ENCODE assay signal across 13 cellular contexts in genomic region chr1:75341537-75341936, GRCh38.
DNase-seq lines count a peak whose midpoint lies in the region; ATAC-seq and TF ChIP-seq lines count a peak whose summit lies in the region.
"Had no signal": no experiment of that assay in that cellular context is flagged by ENCODE, and none has a peak within 500 bp of the region (broad histone marks: within the 10 kb centered on the region; RNA-seq: fewer than 3 reads in every experiment).

No MANE protein-coding gene starts in this region.

- ATAC-seq in GM18505 (IDR thresholded peaks at IDR 0.05; ENCODE audit: unreplicated experiment) (peak; percentile 63), GM21367 (IDR thresholded peaks at IDR 0.05; ENCODE audit: unreplicated experiment) (peak; percentile 48), HG02943 (IDR thresholded peaks at IDR 0.05; ENCODE audit: low read depth, unreplicated experiment) (peak; percentile 38)
- ATAC-seq: heart right ventricle, left ventricle myocardium superior had no signal

- DNase-seq in NCI-H69 (lab: John Stamatoyannopoulos, UW) (peak; percentile 1), NCI-H2107 (lab: John Stamatoyannopoulos, UW) (no peak), iPS-NIHi7 (ENCODE audit: extremely low spot score) (no peak), NCI-H2029 (lab: John Stamatoyannopoulos, UW) (no peak)
- DNase-seq in activated T-cell treated with anti-CD3 and anti-CD28 coated beads, Interleukin-2, amount 50 U/mL, for 1 hour = no peak
- DNase-seq: activated CD4-positive, alpha-beta T cell treated with anti-CD3 and anti-CD28 coated beads for 48 hours; heart right ventricle; left ventricle myocardium superior; NCI-H1092; NCI-H526 treated with DMSO at 0.1 percent for 48 hours had no signal

- TF ChIP-seq POLR2A in GM18505 (IDR thresholded peaks at IDR 0.05; ENCODE audit: borderline replicate concordance, extremely low read depth, insufficient read depth, insufficient read length) = no peak
